In the genomic region with DNA sequence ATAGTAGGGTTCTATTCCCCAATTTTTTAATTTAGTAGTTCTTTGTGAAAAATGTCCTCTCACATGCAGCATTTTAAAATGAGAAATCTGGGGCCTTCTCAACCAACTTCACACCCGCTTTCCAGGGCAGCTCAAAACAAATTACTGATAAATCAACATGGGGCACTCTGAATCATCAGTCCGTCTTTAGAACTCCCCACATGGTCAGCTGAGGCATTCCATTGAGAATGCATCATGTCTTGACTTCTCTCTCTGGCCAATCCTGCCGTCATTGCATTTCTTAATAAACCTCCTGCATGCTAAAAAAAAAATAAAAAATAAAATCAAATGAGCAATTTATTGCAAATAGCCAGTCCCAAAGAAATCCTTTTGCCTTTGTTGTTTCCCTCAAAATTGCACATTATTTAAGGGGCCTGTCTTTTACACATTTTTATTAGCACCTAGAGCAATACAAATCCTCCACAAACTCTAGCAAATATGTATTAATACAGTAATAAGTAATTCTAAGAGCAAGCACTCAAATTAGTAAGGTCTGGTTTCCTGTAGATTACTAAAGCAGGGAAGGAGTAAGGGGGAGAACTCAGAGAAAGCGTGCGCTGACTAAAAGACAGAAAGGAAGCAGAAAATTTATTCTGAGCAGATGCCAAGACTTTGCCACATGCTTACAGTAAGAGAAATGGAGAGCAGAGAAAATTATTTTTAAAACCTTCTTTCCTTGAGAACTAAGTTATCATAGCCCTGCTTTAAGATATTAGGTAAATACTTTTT, we compare ENCODE assay signal across 8 cellular contexts.
DNase-seq lines count a peak whose midpoint lies in the region; ATAC-seq and TF ChIP-seq lines count a peak whose summit lies in the region.

No MANE protein-coding gene starts in this region.

- H3K9me3 Mint-ChIP-seq in activated naive CD8-positive, alpha-beta T cell treated with anti-CD3 and anti-CD28 coated beads, Interleukin-2, amount 50 U/mL, for 24 hours, result no peaks in the 10 kb centered on the region

- no peak for TF ChIP-seq CTCF in kidney epithelial cell (IDR thresholded peaks at IDR 0.05; ENCODE audit: insufficient read depth, low read length, poor library complexity, severe bottlenecking)

- H3K27me3 Mint-ChIP-seq in activated naive CD8-positive, alpha-beta T cell treated with anti-CD3 and anti-CD28 coated beads, Interleukin-2, amount 50 U/mL, for 24 hours, result no peaks in the 10 kb centered on the region

- no peaks in the 10 kb centered on the region for H3K36me3 ChIP-seq in kidney epithelial cell (ENCODE audit: control insufficient read depth, insufficient read depth, low read length)

- no peak overlapping the region for H3K4me3 ChIP-seq in kidney epithelial cell (ENCODE audit: low read depth, low read length)

- ATAC-seq in HG03108 (IDR thresholded peaks at IDR 0.05; ENCODE audit: unreplicated experiment), result peak; percentile 51
- ATAC-seq in activated naive CD8-positive, alpha-beta T cell treated with anti-CD3 and anti-CD28 coated beads, Interleukin-2, amount 50 U/mL, for 24 hours, result peak; percentile 50

- no peaks in the 10 kb centered on the region for H3K27me3 ChIP-seq in kidney epithelial cell (ENCODE audit: control insufficient read depth, insufficient read depth, low read length)

- peak overlapping the region; percentile 73 for H3K27ac Mint-ChIP-seq in activated naive CD8-positive, alpha-beta T cell treated with anti-CD3 and anti-CD28 coated beads, Interleukin-2, amount 50 U/mL, for 24 hours

- peak; percentile 21 for DNase-seq in stimulated activated CD4-positive, alpha-beta T cell treated with anti-CD3 and anti-CD28 coated beads, Interleukin-4, amount 100 ng/mL, for 24 hours
- no peak for DNase-seq in stimulated activated CD4-positive, alpha-beta T cell treated with anti-CD3 and anti-CD28 coated beads, Interleukin-2, amount 100 ng/mL, for 24 hours
- DNase-seq in activated naive CD8-positive, alpha-beta T cell treated with anti-CD3 and anti-CD28 coated beads, Interleukin-2, amount 50 U/mL, for 24 hours, result no peak
- DNase-seq in kidney epithelial cell (ENCODE audit: low read depth) (peak; percentile 96), SKM-1 treated with dmso at 0.1 percent for 144 hours (lab: John Stamatoyannopoulos, UW; ENCODE audit: unreplicated experiment) (no peak), GM19240 (ENCODE audit: insufficient read length, low spot score) (no peak)
- no peak for DNase-seq in stimulated activated CD8-positive, alpha-beta memory T cell treated with anti-CD3 and anti-CD28 coated beads, Interleukin-4, amount 100 ng/mL, for 48 hours

- H3K4me3 Mint-ChIP-seq in activated naive CD8-positive, alpha-beta T cell treated with anti-CD3 and anti-CD28 coated beads, Interleukin-2, amount 50 U/mL, for 24 hours, result peak overlapping the region; percentile 39

- H3K4me1 Mint-ChIP-seq in activated naive CD8-positive, alpha-beta T cell treated with anti-CD3 and anti-CD28 coated beads, Interleukin-2, amount 50 U/mL, for 24 hours, result peaks cover 51% of the 10 kb centered on the region

- no peaks in the 10 kb centered on the region for H3K36me3 Mint-ChIP-seq in activated naive CD8-positive, alpha-beta T cell treated with anti-CD3 and anti-CD28 coated beads, Interleukin-2, amount 50 U/mL, for 24 hours (ENCODE audit: low read depth)

Comparison
In these comparisons a context has a peak if more than half of its experiments do, and no peak if none do; other contexts are left out.
1. DNase-seq: peak in stimulated activated CD4-positive, alpha-beta T cell treated with anti-CD3 and anti-CD28 coated beads, Interleukin-4, amount 100 ng/mL, for 24 hours (single experiment) and kidney epithelial cell (single experiment); none in stimulated activated CD4-positive, alpha-beta T cell treated with anti-CD3 and anti-CD28 coated beads, Interleukin-2, amount 100 ng/mL, for 24 hours (0 of 2), activated naive CD8-positive, alpha-beta T cell treated with anti-CD3 and anti-CD28 coated beads, Interleukin-2, amount 50 U/mL, for 24 hours (single experiment), SKM-1 treated with dmso at 0.1 percent for 144 hours (single experiment), stimulated activated CD8-positive, alpha-beta memory T cell treated with anti-CD3 and anti-CD28 coated beads, Interleukin-4, amount 100 ng/mL, for 48 hours (single experiment) and GM19240 (single experiment).